ENCODE assay signal across 8 cellular contexts in genomic region chr12:63845726-63846125, GRCh38. TPM values are rescaled to one million over a fixed set of nuclear protein-coding genes. Genes with fewer than 3 reads are reported as not detected.
DNase-seq lines count a peak whose midpoint lies in the region; ATAC-seq and TF ChIP-seq lines count a peak whose summit lies in the region.

No MANE protein-coding gene starts in this region.

- H3K9ac ChIP-seq in skeletal muscle satellite cell (ENCODE audit: low read depth, low read length): peak overlapping the region; percentile 86

- DNase-seq in HFF-Myc (ENCODE audit: extremely low read depth, low read depth): no peak
- no peak for DNase-seq in RWPE2 (ENCODE audit: low spot score)
- peak; percentile 18 for DNase-seq in glomerular endothelial cell (ENCODE audit: extremely low read depth, low read depth, low spot score)
- no peak for DNase-seq in KG1 (lab: John Stamatoyannopoulos, UW)
- no peak for DNase-seq in NCI-H1105 treated with DMSO at 0.1 percent for 48 hours (lab: John Stamatoyannopoulos, UW)
- DNase-seq in activated CD8-positive, alpha-beta T cell treated with anti-CD3 and anti-CD28 coated beads, Interleukin-2, amount 10 ng/mL, durations not matched to agents 7 days and 5 days: no peak

- H3K27me3 ChIP-seq in RWPE2 (ENCODE audit: insufficient read depth, poor library complexity, severe bottlenecking) (no peaks in the 10 kb centered on the region), skeletal muscle satellite cell (ENCODE audit: control insufficient read depth, insufficient read depth, low read length) (no peaks in the 10 kb centered on the region)

- no peak overlapping the region for H3K27ac Mint-ChIP-seq in activated CD8-positive, alpha-beta T cell treated with anti-CD3 and anti-CD28 coated beads, Interleukin-2, amount 10 ng/mL, durations not matched to agents 7 days and 5 days

- ATAC-seq in RWPE2 (ENCODE audit: low read depth) (peak; percentile 57), GM18519 (IDR thresholded peaks at IDR 0.05; ENCODE audit: low FRiP score, unreplicated experiment) (no peak)
- ATAC-seq in activated CD8-positive, alpha-beta T cell treated with anti-CD3 and anti-CD28 coated beads, Interleukin-2, amount 10 ng/mL, durations not matched to agents 7 days and 5 days: no peak

- H3K36me3 ChIP-seq in RWPE2 (ENCODE audit: low read depth) (peaks cover 5% of the 10 kb centered on the region; the same call in 1 of the 2 replicates), skeletal muscle satellite cell (ENCODE audit: insufficient read depth, low read length) (no peaks in the 10 kb centered on the region)

- TF ChIP-seq CTCF in HFF-Myc (IDR thresholded peaks at IDR 0.05; ENCODE audit: low read depth, low read length, missing control alignments): no peak
- TF ChIP-seq CTCF in RWPE2 (IDR thresholded peaks at IDR 0.05; ENCODE audit: poor library complexity, severe bottlenecking): no peak

- H3K9me3 ChIP-seq in RWPE2 (ENCODE audit: severe bottlenecking) (no peaks in the 10 kb centered on the region), skeletal muscle satellite cell (replicated peaks; ENCODE audit: low read length) (no peaks in the 10 kb centered on the region)

- peaks cover 37% of the 10 kb centered on the region for H3K27me3 Mint-ChIP-seq in activated CD8-positive, alpha-beta T cell treated with anti-CD3 and anti-CD28 coated beads, Interleukin-2, amount 10 ng/mL, durations not matched to agents 7 days and 5 days (ENCODE audit: low read depth)

- no peaks in the 10 kb centered on the region for H3K9me3 Mint-ChIP-seq in activated CD8-positive, alpha-beta T cell treated with anti-CD3 and anti-CD28 coated beads, Interleukin-2, amount 10 ng/mL, durations not matched to agents 7 days and 5 days (ENCODE audit: insufficient read depth)

- CTCF ChIA-PET in activated CD8-positive, alpha-beta T cell treated with anti-CD3 and anti-CD28 coated beads, Interleukin-2, amount 10 ng/mL, durations not matched to agents 7 days and 5 days (lab: Charles Lee): interaction anchor here (1.7 kb wide), 1 partner anchor 8 kb away, joined by 7 read pairs; no protein-coding TSS in a partner anchor

- H3K4me3 ChIP-seq in HFF-Myc (replicated peaks; ENCODE audit: low read depth, low read length) (peak overlapping the region; percentile 97), RWPE2 (ENCODE audit: severe bottlenecking) (peak overlapping the region; percentile 73), skeletal muscle satellite cell (ENCODE audit: low read length) (peak overlapping the region; percentile 79)

- no peaks in the 10 kb centered on the region for H3K36me3 Mint-ChIP-seq in activated CD8-positive, alpha-beta T cell treated with anti-CD3 and anti-CD28 coated beads, Interleukin-2, amount 10 ng/mL, durations not matched to agents 7 days and 5 days (ENCODE audit: low read depth)

- peak overlapping the region; percentile 84 for H3K27ac ChIP-seq in RWPE2 (ENCODE audit: poor library complexity, severe bottlenecking)

- no peak overlapping the region for H3K4me3 Mint-ChIP-seq in activated CD8-positive, alpha-beta T cell treated with anti-CD3 and anti-CD28 coated beads, Interleukin-2, amount 10 ng/mL, durations not matched to agents 7 days and 5 days

- H3K4me1 Mint-ChIP-seq in activated CD8-positive, alpha-beta T cell treated with anti-CD3 and anti-CD28 coated beads, Interleukin-2, amount 10 ng/mL, durations not matched to agents 7 days and 5 days (ENCODE audit: low read depth): peaks cover 8% of the 10 kb centered on the region

- H3K4me1 ChIP-seq in RWPE2 (ENCODE audit: insufficient read depth, poor library complexity, severe bottlenecking) (peaks cover 28% of the 10 kb centered on the region), skeletal muscle satellite cell (ENCODE audit: control insufficient read depth, insufficient read depth, low read length) (peaks cover 21% of the 10 kb centered on the region)

- POLR2A ChIA-PET in activated CD8-positive, alpha-beta T cell treated with anti-CD3 and anti-CD28 coated beads, Interleukin-2, amount 10 ng/mL, durations not matched to agents 7 days and 5 days (lab: Charles Lee): no interaction called here

- peak overlapping the region; percentile 86 for H3K4me2 ChIP-seq in skeletal muscle satellite cell (ENCODE audit: low read length)

RNA-seq across cellular contexts. Expression of gene SRGAP1, which starts 1.2 kb away (rescaled TPM):
- total RNA-seq in glomerular endothelial cell: 14.9 and 16.4 TPM in 2 replicates
- total RNA-seq in skeletal muscle satellite cell (2012; rRNA removed): 19.0 and 20.5 TPM in 2 replicates
- total RNA-seq in activated CD8-positive, alpha-beta T cell treated with anti-CD3 and anti-CD28 coated beads, Interleukin-2, amount 10 ng/mL, durations not matched to agents 7 days and 5 days: not detected

Comparison
In these comparisons a context has a peak if more than half of its experiments do, and no peak if none do; other contexts are left out.
1. RNA of gene SRGAP1, which starts 1.2 kb away (total RNA-seq): 14.9 to 16.4 TPM in glomerular endothelial cell; not detected in activated CD8-positive, alpha-beta T cell treated with anti-CD3 and anti-CD28 coated beads, Interleukin-2, amount 10 ng/mL, durations not matched to agents 7 days and 5 days; every median in the first group is over 10 times any median in the second.
2. Peak in every context shown above with its lines, with median percentiles within 50 percentile points of each other: H3K4me3 ChIP-seq.